26 cellular contexts compared by ENCODE assay signal in genomic region chr18:27948981-27949380, GRCh38.
DNase-seq lines count a peak whose midpoint lies in the region; ATAC-seq and TF ChIP-seq lines count a peak whose summit lies in the region.
"Had no signal": no experiment of that assay in that cellular context is flagged by ENCODE, and none has a peak within 500 bp of the region (broad histone marks: within the 10 kb centered on the region; RNA-seq: fewer than 3 reads in every experiment).

No MANE protein-coding gene starts in this region.

- H3K79me2 ChIP-seq in MM.1S (ENCODE audit: low read length) = no peaks in the 10 kb centered on the region

- no peak for TF ChIP-seq POLR2A in heart left ventricle (IDR thresholded peaks at IDR 0.05)

- ATAC-seq in heart left ventricle = no peak
- ATAC-seq: HCT116, Panc1 had no signal

- no peaks in the 10 kb centered on the region for H4K20me1 ChIP-seq in MM.1S (ENCODE audit: insufficient read depth, low read length)

- no peak overlapping the region for H3K4me3 ChIP-seq in cardiac muscle cell
- H3K4me3 ChIP-seq in heart left ventricle = no peak overlapping the region
- no peak overlapping the region for H3K4me3 ChIP-seq in astrocyte of the spinal cord (ENCODE audit: low read depth, low read length)
- H3K4me3 ChIP-seq in MM.1S (ENCODE audit: low read length) = no peak overlapping the region
- no peak overlapping the region for H3K4me3 ChIP-seq in brain microvascular endothelial cell (ENCODE audit: low read depth, low read length)

- peaks cover 21% of the 10 kb centered on the region for H3K4me1 ChIP-seq in cardiac muscle cell (ENCODE audit: low read depth)
- H3K4me1 ChIP-seq in heart left ventricle = peaks cover 0 to 4% (median 0%) of the 10 kb centered on the region in 12 donors
- H3K4me1 ChIP-seq in MM.1S (ENCODE audit: low read length) = no peaks in the 10 kb centered on the region
- H3K4me1 ChIP-seq: BE2C had no signal

- TF ChIP-seq CTCF in cardiac muscle cell (IDR thresholded peaks at IDR 0.05; ENCODE audit: low read depth, low read length) = no peak
- no peak for TF ChIP-seq CTCF in heart left ventricle (IDR thresholded peaks at IDR 0.05)
- TF ChIP-seq CTCF in astrocyte of the spinal cord (IDR thresholded peaks at IDR 0.05; ENCODE audit: low read depth, low read length) = no peak
- TF ChIP-seq CTCF in MM.1S (IDR thresholded peaks at IDR 0.05; ENCODE audit: low read length) = no peak
- no peak for TF ChIP-seq CTCF in brain microvascular endothelial cell (IDR thresholded peaks at IDR 0.05; ENCODE audit: low read depth, low read length, missing control alignments)

- no peaks in the 10 kb centered on the region for H3F3A ChIP-seq in MM.1S (ENCODE audit: insufficient read depth, low read length)

- in situ Hi-C loops in astrocyte of the spinal cord (cut with HindIII; ENCODE audit: low sequenced_read_pairs) = no loop called here
- in situ Hi-C loops in brain microvascular endothelial cell (cut with HindIII; ENCODE audit: low pct_ligation_motif_present, low sequenced_read_pairs) = no loop called here

- H2AFZ ChIP-seq in MM.1S (ENCODE audit: low read length) = no peak overlapping the region

- 52 to 76% (median 67%) methylated on average over 2 of the region's 2 CpGs for WGBS in heart left ventricle, 4 donors

- H3K27ac ChIP-seq in cardiac muscle cell = peak overlapping the region; percentile 64
- no peak overlapping the region for H3K27ac ChIP-seq in heart left ventricle
- H3K27ac ChIP-seq in MM.1S (ENCODE audit: low read length) = no peak overlapping the region
- H3K27ac ChIP-seq in brain microvascular endothelial cell = no peak overlapping the region
- H3K27ac ChIP-seq: KMS-11, RWPE1 had no signal

- no peak overlapping the region for H3K9ac ChIP-seq in MM.1S (ENCODE audit: low read length)
- H3K9ac ChIP-seq: KMS-11 had no signal

- H3K9me3 ChIP-seq in cardiac muscle cell (ENCODE audit: low read depth) = no peaks in the 10 kb centered on the region
- no peaks in the 10 kb centered on the region for H3K9me3 ChIP-seq in heart left ventricle
- no peaks in the 10 kb centered on the region for H3K9me3 ChIP-seq in MM.1S (replicated peaks; ENCODE audit: insufficient read depth, low read length)
- H3K9me3 ChIP-seq: BE2C had no signal

- H3K4me2 ChIP-seq in MM.1S (ENCODE audit: low read depth, low read length) = no peak overlapping the region
- H3K4me2 ChIP-seq: KMS-11 had no signal

- no peaks in the 10 kb centered on the region for H3K9me2 ChIP-seq in MM.1S (replicated peaks; ENCODE audit: insufficient read depth, low read length)

- DNase-seq in cardiac muscle cell (ENCODE audit: low read depth in 1 of 2, low spot score in 1 of 2) (no peak), heart left ventricle (no peak), astrocyte of the spinal cord (ENCODE audit: low read depth, low spot score) (peak; percentile 39), myocyte (ENCODE audit: low read depth) (peak; percentile 61), stromal cell of bone marrow (ENCODE audit: low read depth) (peak; percentile 43), MM.1S (no peak), NCI-H510A treated with DMSO at 0.1 percent for 48 hours (lab: John Stamatoyannopoulos, UW) (no peak), brain microvascular endothelial cell (no peak)
- DNase-seq: 8988T; ACHN; BE2C; Calu3; CD8-positive, alpha-beta memory T cell; DMS153; DND-41; IMR-90; NCI-H1105; NCI-H1436 treated with DMSO at 0.1 percent for 48 hours; NCI-H187 treated with DMSO at 0.1 percent for 48 hours; NCI-H446 treated with DMSO at 0.1 percent for 48 hours; NCI-H69; SHP77 had no signal

- H3K36me3 ChIP-seq in cardiac muscle cell (peaks cover 16% of the 10 kb centered on the region), heart left ventricle (peaks cover 0 to 26% (median 0%) of the 10 kb centered on the region in 9 donors), MM.1S (replicated peaks; ENCODE audit: insufficient read depth, low read length) (no peaks in the 10 kb centered on the region), brain microvascular endothelial cell (replicated peaks) (peaks cover 4% of the 10 kb centered on the region)
- H3K36me3 ChIP-seq: BE2C had no signal

- H3K27me3 ChIP-seq in cardiac muscle cell = no peaks in the 10 kb centered on the region
- H3K27me3 ChIP-seq in heart left ventricle = no peaks in the 10 kb centered on the region
- H3K27me3 ChIP-seq in MM.1S (replicated peaks; ENCODE audit: insufficient read depth, low read length) = no peaks in the 10 kb centered on the region
- H3K27me3 ChIP-seq in brain microvascular endothelial cell (replicated peaks) = no peaks in the 10 kb centered on the region
- H3K27me3 ChIP-seq: BE2C had no signal

- intact Hi-C loops in heart left ventricle (cut with DNase I) = no loop called here

Comparison
In these comparisons a context has a peak if more than half of its experiments do, and no peak if none do; other contexts are left out.
1. DNase-seq: peak in astrocyte of the spinal cord (single experiment), myocyte (single experiment) and stromal cell of bone marrow (single experiment); none in cardiac muscle cell (0 of 2), heart left ventricle (0 of 5), MM.1S (single experiment), NCI-H510A treated with DMSO at 0.1 percent for 48 hours (single experiment) and brain microvascular endothelial cell (single experiment).